15 cellular contexts compared by ENCODE assay signal in the genomic region with DNA sequence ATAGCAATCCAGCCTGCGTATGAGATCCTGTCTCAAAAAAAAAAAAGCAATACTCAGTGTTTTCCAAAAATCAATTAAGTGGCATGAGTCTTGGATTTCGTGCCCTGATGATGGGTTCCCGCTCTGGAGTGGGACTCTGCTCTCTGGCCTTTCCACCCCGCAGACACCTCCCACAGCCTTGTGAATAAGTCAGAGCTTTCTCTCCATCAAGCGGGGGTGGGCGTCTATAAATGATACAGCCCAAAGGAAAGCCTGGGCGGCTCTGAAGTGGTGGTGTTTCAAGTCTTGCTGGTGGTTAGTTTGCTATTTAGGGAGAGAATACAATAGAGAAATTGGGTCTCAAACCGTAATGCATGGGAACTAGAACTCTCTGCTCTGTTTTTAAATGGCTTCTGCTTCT. TPM values are rescaled to one million over a fixed set of nuclear protein-coding genes. Genes with fewer than 3 reads are reported as not detected.
DNase-seq lines count a peak whose midpoint lies in the region; ATAC-seq and TF ChIP-seq lines count a peak whose summit lies in the region.
"Had no signal": no experiment of that assay in that cellular context is flagged by ENCODE, and none has a peak within 500 bp of the region (broad histone marks: within the 10 kb centered on the region; RNA-seq: fewer than 3 reads in every experiment).

No MANE protein-coding gene starts in this region.

- H3K4me3 ChIP-seq in BLaER1 (no peak overlapping the region), OCI-LY7 (ENCODE audit: low read depth, low read length, poor library complexity, severe bottlenecking) (no peak overlapping the region)
- H3K4me3 ChIP-seq: right lobe of liver, stomach had no signal

- BruUV-seq in OCI-LY7 (replicated peaks; lab: Mats Ljungman, UMichigan), result no TSS peak

- CTCF ChIA-PET in OCI-LY7 (lab: Charles Lee; ENCODE audit: unreplicated experiment), result no interaction called here

- TF ChIP-seq CTCF in OCI-LY7 (conservative IDR thresholded peaks at IDR 0.05; ENCODE audit: low read length), result no peak

- DNase-seq in OCI-LY7 (ENCODE audit: low spot score), result no peak
- DNase-seq in activated T-helper 9 cell treated with anti-CD3 and anti-CD28 coated beads, Interleukin-2, amount 50 U/mL, for 16 hours (ENCODE audit: low read depth), result peak; percentile 54
- DNase-seq in stimulated activated CD4-positive, alpha-beta T cell treated with anti-CD3 and anti-CD28 coated beads, Interleukin-2, amount 100 ng/mL, for 4 hours (ENCODE audit: low read depth), result peak; percentile 60
- no peak for DNase-seq in HuH-7.5 (ENCODE audit: low spot score)
- DNase-seq in cortex of kidney (lab: John Stamatoyannopoulos, UW), result no peak
- DNase-seq in ACHN, result no peak
- DNase-seq: AML-193, glutamatergic neuron, nephron progenitor cell, right lobe of liver, stomach had no signal

- in situ Hi-C loops in ACHN (cut with HindIII; ENCODE audit: low pct_ligation_motif_present, low pct_unique_long_range_greater_than_20kb, low sequenced_read_pairs), result no loop called here

- H3K36me3 ChIP-seq in BLaER1 (no peaks in the 10 kb centered on the region), OCI-LY7 (ENCODE audit: insufficient read depth, low read length) (no peaks in the 10 kb centered on the region)
- H3K36me3 ChIP-seq: right lobe of liver, stomach had no signal

- H4K20me1 ChIP-seq in BLaER1 (no peaks in the 10 kb centered on the region), OCI-LY7 (ENCODE audit: insufficient read depth, low read length) (no peaks in the 10 kb centered on the region)

- H2AFZ ChIP-seq in OCI-LY7 (ENCODE audit: low read length), result peak overlapping the region; percentile 84; the same call in 1 of the 2 replicates

- H3K79me2 ChIP-seq in OCI-LY7 (ENCODE audit: insufficient read depth, low read depth, low read length), result no peaks in the 10 kb centered on the region

- H3K27me3 ChIP-seq in BLaER1, result no peaks in the 10 kb centered on the region
- H3K27me3 ChIP-seq: right lobe of liver, stomach had no signal

- H3K9me3 ChIP-seq in BLaER1, result no peaks in the 10 kb centered on the region
- no peaks in the 10 kb centered on the region for H3K9me3 ChIP-seq in OCI-LY7 (ENCODE audit: low read length)
- H3K9me3 ChIP-seq: right lobe of liver, stomach had no signal

- H3K4me1 ChIP-seq in BLaER1, result peaks cover 80% of the 10 kb centered on the region
- peaks cover 87% of the 10 kb centered on the region for H3K4me1 ChIP-seq in OCI-LY7 (ENCODE audit: insufficient read depth, low read length, poor library complexity, severe bottlenecking)
- H3K4me1 ChIP-seq: right lobe of liver, stomach had no signal

- ATAC-seq in GM21529 (IDR thresholded peaks at IDR 0.05; ENCODE audit: unreplicated experiment), result no peak
- ATAC-seq: right lobe of liver had no signal

- POLR2A ChIA-PET in OCI-LY7 (lab: Charles Lee), result interaction anchor here (0.6 to 4.3 kb wide), 5 partner anchors 45 to 567 kb away, joined by 3 to 36 read pairs (median 5); a partner anchor contains a TSS

- H3K27ac ChIP-seq in BLaER1, result no peak overlapping the region
- H3K27ac ChIP-seq in OCI-LY7 (ENCODE audit: low read depth, low read length, poor library complexity, severe bottlenecking), result no peak overlapping the region
- H3K27ac ChIP-seq: right lobe of liver, stomach had no signal

- H3K9me2 ChIP-seq in OCI-LY7 (ENCODE audit: insufficient read depth, low read length), result no peaks in the 10 kb centered on the region

- H3K4me2 ChIP-seq in BLaER1, result peak overlapping the region; percentile 86
- H3K4me2 ChIP-seq in OCI-LY7 (ENCODE audit: low read length), result peak overlapping the region; percentile 22; the same call in 1 of the 2 replicates

- intact Hi-C loops in OCI-LY7 (cut with micrococcal nuclease; ENCODE audit: unreplicated experiment), result no loop called here

- no peak overlapping the region for H3K9ac ChIP-seq in BLaER1

RNA-seq across cellular contexts. Expression of a gene that starts 52.5 kb away (rescaled TPM):
- total RNA-seq in OCI-LY7 (2014; rRNA removed; shearing (Covaris generic)), result 25.4 and 30.7 TPM in 2 replicates
- 22.7 and 23.6 TPM in 2 replicates for total RNA-seq in OCI-LY7 (2022)
- total RNA-seq: H4, MCF 10A had no signal

Comparison
In these comparisons a context has a peak if more than half of its experiments do, and no peak if none do; other contexts are left out.
1. DNase-seq: peak in activated T-helper 9 cell treated with anti-CD3 and anti-CD28 coated beads, Interleukin-2, amount 50 U/mL, for 16 hours (single experiment) and stimulated activated CD4-positive, alpha-beta T cell treated with anti-CD3 and anti-CD28 coated beads, Interleukin-2, amount 100 ng/mL, for 4 hours (single experiment); none in OCI-LY7 (single experiment), HuH-7.5 (single experiment), cortex of kidney (single experiment) and ACHN (single experiment).